Comparison of ENCODE assay signal across 20 cellular contexts in genomic region chr14:22025884-22026283, GRCh38.
DNase-seq lines count a peak whose midpoint lies in the region; ATAC-seq, FAIRE-seq and TF ChIP-seq lines count a peak whose summit lies in the region.
"Had no signal": no experiment of that assay in that cellular context is flagged by ENCODE, and none has a peak within 500 bp of the region (broad histone marks: within the 10 kb centered on the region; RNA-seq: fewer than 3 reads in every experiment).

No MANE protein-coding gene starts in this region.

- intact Hi-C loops in HepG2 (cut with micrococcal nuclease; ENCODE audit: unreplicated experiment) (loop anchor here (2.0 kb wide), 1 partner anchor 53 kb away; no protein-coding TSS in a partner anchor), right lobe of liver (cut with DNase I) (no loop called here), left colon (cut with DNase I, micrococcal nuclease) (no loop called here)

- CTCF ChIA-PET in HepG2 (lab: Yijun Ruan, JAX; ENCODE audit: low intra/inter-chr PET ratio, low total read pairs) = no interaction called here

- TF ChIP-seq POLR2A in HepG2 (IDR thresholded peaks at IDR 0.05; ENCODE audit: insufficient read depth in 1 of 2, low read depth in 2 of 2, low read length in 2 of 2) (no peak), right lobe of liver (IDR thresholded peaks at IDR 0.05) (no peak)

- H3K9ac ChIP-seq in HepG2 (ENCODE audit: insufficient read depth, low read depth, low read length) = no peak overlapping the region
- H3K9ac ChIP-seq in Loucy (ENCODE audit: low read depth, low read length, poor library complexity, severe bottlenecking) = no peak overlapping the region
- H3K9ac ChIP-seq: GM23248 had no signal

- TF ChIP-seq CTCF in HepG2 (CRISPR knock-in tag; IDR thresholded peaks at IDR 0.05) (no peak), right lobe of liver (IDR thresholded peaks at IDR 0.05) (no peak), Loucy (conservative IDR thresholded peaks at IDR 0.05; ENCODE audit: low read length) (no peak)

- no peaks in the 10 kb centered on the region for H3K4me1 ChIP-seq in HepG2 (ENCODE audit: insufficient read depth, low read length)
- no peaks in the 10 kb centered on the region for H3K4me1 ChIP-seq in right lobe of liver
- peaks cover 21% of the 10 kb centered on the region for H3K4me1 ChIP-seq in Loucy (ENCODE audit: insufficient read depth, low read length, poor library complexity, severe bottlenecking)

- H3K27me3 ChIP-seq in HepG2 (ENCODE audit: control insufficient read depth in 1 of 2, insufficient read depth in 2 of 2, low read length in 2 of 2) (peaks cover 0 to 5% of the 10 kb centered on the region in 2 experiments; a peak in 3 of 5 replicates), right lobe of liver (no peaks in the 10 kb centered on the region), Loucy (ENCODE audit: insufficient read depth, low read length, poor library complexity, severe bottlenecking) (no peaks in the 10 kb centered on the region)

- POLR2A ChIA-PET in HepG2 (lab: Yijun Ruan, JAX) = no interaction called here

- 0% methylated on average over 1 of the region's 1 CpG for WGBS in HepG2 (ENCODE audit: low lambda C conversion rate)
- WGBS in right lobe of liver (ENCODE audit: insufficient coverage, low coverage, low lambda C conversion rate, missing lambda C conversion rate) = 10% methylated on average over 1 of the region's 1 CpG

- H4K20me1 ChIP-seq in HepG2 (ENCODE audit: insufficient read depth, low read length) = no peaks in the 10 kb centered on the region
- H4K20me1 ChIP-seq in Loucy (ENCODE audit: insufficient read depth, low read length, poor library complexity, severe bottlenecking) = no peaks in the 10 kb centered on the region

- DNase-seq in HepG2 (ENCODE audit: low spot score) (no peak), right lobe of liver (no peak), left colon (no peak), anterior cingulate cortex (lab: John Stamatoyannopoulos, UW) (no peak)
- no peak for DNase-seq in stimulated activated CD4-positive, alpha-beta T cell treated with anti-CD3 and anti-CD28 coated beads, Interleukin-2, amount 100 ng/mL, for 48 hours
- DNase-seq: C1 segment of cervical spinal cord; CD4-positive, alpha-beta T cell; COR-L47; DMS153; DMS79 treated with DMSO at 0.1 percent for 48 hours; GDM1; GM23248; H7; IMR-90 had no signal

- no TSS peak for BruUV-seq in HepG2 (replicated peaks; lab: Mats Ljungman, UMichigan)

- no peaks in the 10 kb centered on the region for H3K9me3 ChIP-seq in HepG2 (ENCODE audit: low read length)
- no peaks in the 10 kb centered on the region for H3K9me3 ChIP-seq in right lobe of liver
- H3K9me3 ChIP-seq in Loucy (ENCODE audit: insufficient read depth, low read depth, low read length) = no peaks in the 10 kb centered on the region

- H3K4me2 ChIP-seq in HepG2 (ENCODE audit: low read depth, low read length) = no peak overlapping the region
- no peak overlapping the region for H3K4me2 ChIP-seq in Loucy (ENCODE audit: low read depth, low read length, poor library complexity, severe bottlenecking)

- no peaks in the 10 kb centered on the region for H3F3A ChIP-seq in Loucy (ENCODE audit: low read depth)

- no peak for TF ChIP-seq RAD21 in HepG2 (CRISPR knock-in tag; IDR thresholded peaks at IDR 0.05)

- TF ChIP-seq EP300 in HepG2 (IDR thresholded peaks at IDR 0.05; ENCODE audit: low read depth in 2 of 2, low read length in 2 of 2) = no peak
- no peak for TF ChIP-seq EP300 in HepG2 (CRISPR knock-in tag; IDR thresholded peaks at IDR 0.05; ENCODE audit: borderline replicate concordance)

- H3K79me2 ChIP-seq in HepG2 (ENCODE audit: insufficient read depth, low read length) = no peaks in the 10 kb centered on the region
- H3K79me2 ChIP-seq in Loucy (ENCODE audit: insufficient read depth, low read length) = no peaks in the 10 kb centered on the region

- no peak overlapping the region for H2AFZ ChIP-seq in HepG2 (ENCODE audit: low read length)
- peak overlapping the region; percentile 72; the same call in 1 of the 2 replicates for H2AFZ ChIP-seq in Loucy (ENCODE audit: low read length)
- H2AFZ ChIP-seq: GM23248 had no signal

- H3K4me3 ChIP-seq in HepG2 (replicated peaks in 1 of 3; ENCODE audit: insufficient read depth in 1 of 3, low read depth in 2 of 3, low read length in 3 of 3) (no peak overlapping the region), right lobe of liver (no peak overlapping the region), Loucy (ENCODE audit: low read length, poor library complexity, severe bottlenecking) (no peak overlapping the region)
- H3K4me3 ChIP-seq: GM23248 had no signal

- no peak for FAIRE-seq in HepG2 (lab: Jason Lieb, UNC)
- FAIRE-seq: A204.1, D721Med, GM12892, GM19239 had no signal

- in situ Hi-C loops in HepG2 (cut with HindIII; ENCODE audit: extremely low pct_ligation_motif_present, low pct_unique_long_range_greater_than_20kb) = no loop called here

- ATAC-seq in HepG2 (peak; percentile 30), right lobe of liver (no peak), left colon (peak; percentile 19), GM19452 (IDR thresholded peaks at IDR 0.05; ENCODE audit: unreplicated experiment) (no peak)

- H3K27ac ChIP-seq in HepG2 (ENCODE audit: extremely low read length, insufficient read depth, low read length) (no peak overlapping the region), right lobe of liver (no peak overlapping the region)
- H3K27ac ChIP-seq: GM23248 had no signal

- no peaks in the 10 kb centered on the region for H3K36me3 ChIP-seq in HepG2 (replicated peaks in 1 of 2; ENCODE audit: control insufficient read depth in 1 of 2, insufficient read depth in 2 of 2, low read length in 2 of 2)
- H3K36me3 ChIP-seq in right lobe of liver = no peaks in the 10 kb centered on the region
- H3K36me3 ChIP-seq in Loucy (ENCODE audit: insufficient read depth, low read length) = no peaks in the 10 kb centered on the region

- H3K9me2 ChIP-seq in Loucy (replicated peaks; ENCODE audit: low read depth, low read length) = no peaks in the 10 kb centered on the region

TF ChIP-seq in HepG2, 621 proteins besides CTCF, POLR2A, EP300 and RAD21:
- no peak for TF ChIP-seq ETV5 (CRISPR knock-in tag; IDR thresholded peaks at IDR 0.05; ENCODE audit: borderline replicate concordance)
- TF ChIP-seq ATF4 (CRISPR knock-in tag; IDR thresholded peaks at IDR 0.05) = no peak
- TF ChIP-seq ZNF816 (CRISPR knock-in tag; IDR thresholded peaks at IDR 0.05; ENCODE audit: borderline replicate concordance) = no peak
- no peak for TF ChIP-seq ZNF569 (CRISPR knock-in tag; IDR thresholded peaks at IDR 0.05; ENCODE audit: borderline replicate concordance)
- TF ChIP-seq, protein P1, sequence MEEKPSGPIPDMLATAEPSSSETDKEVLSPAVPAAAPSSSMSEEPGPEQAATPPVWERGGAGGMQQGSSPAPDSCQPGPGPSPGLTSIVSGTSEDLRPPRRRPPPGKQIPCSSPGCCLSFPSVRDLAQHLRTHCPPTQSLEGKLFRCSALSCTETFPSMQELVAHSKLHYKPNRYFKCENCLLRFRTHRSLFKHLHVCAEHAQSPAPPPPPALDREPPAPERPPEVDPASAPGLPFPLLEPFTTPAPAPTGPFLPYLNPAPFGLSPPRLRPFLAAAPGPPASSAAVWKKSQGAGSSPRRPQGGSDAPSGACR (CRISPR knock-in tag; IDR thresholded peaks at IDR 0.05) = no peak

Comparison
In these comparisons a context has a peak if more than half of its experiments do, and no peak if none do; other contexts are left out.
1. ATAC-seq: peak in HepG2 (single experiment) and left colon (single experiment); none in right lobe of liver (0 of 4) and GM19452 (single experiment).